ENCODE assay signal across 8 cellular contexts in the genomic region with DNA sequence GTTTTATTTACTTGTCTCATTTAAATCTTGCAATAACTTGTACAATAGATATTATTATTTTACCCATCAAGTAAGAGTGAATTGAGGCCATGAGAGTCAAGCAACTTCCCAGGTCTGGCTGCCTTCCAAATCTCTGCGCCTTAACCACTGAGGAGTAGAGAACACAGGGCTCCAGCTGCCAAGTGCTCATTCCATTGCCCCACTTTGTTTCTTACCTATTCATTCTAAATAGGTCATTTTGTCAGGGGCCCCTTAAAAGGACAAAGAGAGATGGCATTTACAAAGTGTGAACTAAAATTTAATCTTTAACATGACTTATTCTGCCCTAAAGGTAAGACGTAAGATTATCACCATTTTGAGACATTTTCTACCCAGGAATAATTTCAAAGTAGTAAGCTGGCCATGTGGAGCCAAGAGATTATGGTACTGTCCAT. TPM values are rescaled to one million over a fixed set of nuclear protein-coding genes. Genes with fewer than 3 reads are reported as not detected.
DNase-seq lines count a peak whose midpoint lies in the region; ATAC-seq and TF ChIP-seq lines count a peak whose summit lies in the region.

No MANE protein-coding gene starts in this region.

- H3K4me1 ChIP-seq in HCT116 (ENCODE audit: control insufficient read depth in 1 of 2, insufficient read depth in 2 of 2, low read length in 2 of 2): peaks cover 25 to 36% of the 10 kb centered on the region in 2 experiments
- H3K4me1 ChIP-seq in tibial artery: peaks cover 0 to 41% (median 21%) of the 10 kb centered on the region in 4 donors

- no peaks in the 10 kb centered on the region for H3K9me3 ChIP-seq in HCT116 (ENCODE audit: control insufficient read depth in 1 of 2, insufficient read depth in 1 of 2, low read depth in 1 of 2, low read length in 2 of 2)
- no peaks in the 10 kb centered on the region for H3K9me3 ChIP-seq in SU-DHL-6 (ENCODE audit: insufficient read depth, low read length)
- H3K9me3 ChIP-seq in tibial artery: no peaks in the 10 kb centered on the region

- H3K9me2 ChIP-seq in HCT116 (ENCODE audit: insufficient read depth) (no peaks in the 10 kb centered on the region), SU-DHL-6 (replicated peaks; ENCODE audit: insufficient read depth, low read length) (no peaks in the 10 kb centered on the region)

- BruUV-seq in HCT116 (replicated peaks; lab: Mats Ljungman, UMichigan): no TSS peak

- H3K27me3 Mint-ChIP-seq in memory B cell: no peaks in the 10 kb centered on the region

- H3K4me1 Mint-ChIP-seq in memory B cell: peaks cover 18% of the 10 kb centered on the region

- H3K9me3 Mint-ChIP-seq in memory B cell: no peaks in the 10 kb centered on the region

- POLR2A ChIA-PET in HCT116 (lab: Charles Lee): interaction anchor here (0.5 to 2.8 kb wide), 3 partner anchors 9 to 100 kb away, joined by 3 to 9 read pairs (median 4); no protein-coding TSS in a partner anchor

- peaks cover 19% of the 10 kb centered on the region; the same call in 1 of the 2 replicates for H3F3A ChIP-seq in SU-DHL-6 (ENCODE audit: insufficient read depth)

- no peaks in the 10 kb centered on the region for H3K27me3 ChIP-seq in HCT116 (ENCODE audit: insufficient read depth, low read length)
- no peaks in the 10 kb centered on the region for H3K27me3 ChIP-seq in SU-DHL-6 (ENCODE audit: low read length)
- H3K27me3 ChIP-seq in dorsolateral prefrontal cortex: no peaks in the 10 kb centered on the region
- no peaks in the 10 kb centered on the region for H3K27me3 ChIP-seq in tibial artery

- TF ChIP-seq RAD21 in HCT116 (IDR thresholded peaks at IDR 0.05; ENCODE audit: low read depth): no peak

- DNase-seq in C1 segment of cervical spinal cord (lab: John Stamatoyannopoulos, UW) (peak in 10 of 14 donors; percentile 8 to 53 (median 22)), HCT116 (ENCODE audit: low read depth, low spot score) (no peak), dorsolateral prefrontal cortex (peak in 8 of 10 donors; percentile 60 to 80 (median 71)), memory B cell (ENCODE audit: low spot score in 2 of 2) (no peak), tibial artery (peak; percentile 83 to 85)
- no peak for DNase-seq in NK-92 treated with Interleukin-12 subunit alpha and Interleukin-12 subunit beta, amount 100 ng/mL, for 24 hours (lab: John Stamatoyannopoulos, UW)

- RAD21 ChIA-PET in HCT116 (lab: Charles Lee; ENCODE audit: low non-redundant PET in 1 of 2, low total read pairs in 2 of 2, uncharacterized antibody in 2 of 2, unreplicated experiment in 2 of 2): no interaction called here

- no peak for TF ChIP-seq CTCF in HCT116 (IDR thresholded peaks at IDR 0.05 in 2 of 3, conservative IDR thresholded peaks at IDR 0.05 in 1 of 3; ENCODE audit: borderline replicate concordance in 1 of 3, insufficient read depth in 1 of 3, low read depth in 2 of 3, low read length in 2 of 3)
- TF ChIP-seq CTCF in SU-DHL-6 (IDR thresholded peaks at IDR 0.05; ENCODE audit: insufficient read depth, low read length, poor library complexity, severe bottlenecking): no peak
- no peak for TF ChIP-seq CTCF in dorsolateral prefrontal cortex (IDR thresholded peaks at IDR 0.05 in 54 of 56, conservative IDR thresholded peaks at IDR 0.05 in 2 of 56; ENCODE audit: low read depth in 1 of 56, partially characterized antibody in 56 of 56)
- TF ChIP-seq CTCF in tibial artery (IDR thresholded peaks at IDR 0.05): no peak

- intact Hi-C loops in HCT116 (cut with micrococcal nuclease): no loop called here
- intact Hi-C loops in dorsolateral prefrontal cortex (cut with DNase I): loop anchor here in 1 of 2 donors (10.0 kb wide), 1 partner anchor 543 kb away; the partner anchor contains the start of gene SNRPE
- intact Hi-C loops in tibial artery (cut with DNase I; ENCODE audit: low total_unique reads): no loop called here

- H3K9ac ChIP-seq in HCT116 (ENCODE audit: low read length) (no peak overlapping the region), SU-DHL-6 (ENCODE audit: low read length) (peak overlapping the region; percentile 95)

- H3K36me3 Mint-ChIP-seq in memory B cell: peaks cover 10% of the 10 kb centered on the region

- peak overlapping the region; percentile 82 for H3K27ac Mint-ChIP-seq in memory B cell

- H3K27ac ChIP-seq in HCT116 (ENCODE audit: low read depth, low read length) (no peak overlapping the region), SU-DHL-6 (ENCODE audit: low read depth, low read length) (no peak overlapping the region), dorsolateral prefrontal cortex (peak overlapping the region in 33 of 59 donors; percentile 1 to 100 (median 63)), tibial artery (peak overlapping the region; percentile 45 to 100)

- peaks cover 33% of the 10 kb centered on the region for H4K20me1 ChIP-seq in HCT116 (ENCODE audit: insufficient read depth)
- H4K20me1 ChIP-seq in SU-DHL-6 (ENCODE audit: low read depth, low read length): peaks cover 69% of the 10 kb centered on the region

- no peak overlapping the region for H2AFZ ChIP-seq in HCT116 (ENCODE audit: low read depth, low read length, poor library complexity, severe bottlenecking)
- H2AFZ ChIP-seq in SU-DHL-6 (ENCODE audit: low read depth, low read length, severe bottlenecking): no peak overlapping the region

- H3K36me3 ChIP-seq in HCT116 (ENCODE audit: control insufficient read depth in 1 of 2, insufficient read depth in 2 of 2, low read length in 2 of 2): peaks cover 36 to 40% of the 10 kb centered on the region in 2 experiments
- H3K36me3 ChIP-seq in SU-DHL-6 (ENCODE audit: low read length): peaks cover 58% of the 10 kb centered on the region
- H3K36me3 ChIP-seq in tibial artery: peaks cover 14 to 22% (median 21%) of the 10 kb centered on the region in 3 donors

- no peak for ATAC-seq in HCT116
- no peak for ATAC-seq in memory B cell (ENCODE audit: low read depth)
- no peak for ATAC-seq in GM19467 (IDR thresholded peaks at IDR 0.05; ENCODE audit: unreplicated experiment)

- CTCF ChIA-PET in HCT116 (lab: Charles Lee): interaction anchor here (2.2 kb wide), 1 partner anchor 10 kb away, joined by 22 read pairs; no protein-coding TSS in a partner anchor

- H3K79me2 ChIP-seq in HCT116 (ENCODE audit: insufficient read depth, low read length) (peaks cover 85% of the 10 kb centered on the region), SU-DHL-6 (ENCODE audit: insufficient read depth, low read length) (peaks cover 85% of the 10 kb centered on the region)

- no peak for TF ChIP-seq POLR2A in HCT116 (IDR thresholded peaks at IDR 0.05; ENCODE audit: borderline replicate concordance, extremely low read depth, insufficient read depth, insufficient read length)

- H3K4me3 Mint-ChIP-seq in memory B cell: peak overlapping the region; percentile 99

- H3K4me2 ChIP-seq in HCT116 (ENCODE audit: low read length): peak overlapping the region; percentile 82
- peak overlapping the region; percentile 88 for H3K4me2 ChIP-seq in SU-DHL-6 (ENCODE audit: low read depth, low read length, poor library complexity, severe bottlenecking)

- 0 out of 4 replicates have a peak overlapping the region, but pooled peaks have one; percentile 8 to 74 for H3K4me3 ChIP-seq in HCT116 (replicated peaks in 1 of 2; ENCODE audit: low read depth in 1 of 2, low read length in 2 of 2)
- peak overlapping the region; percentile 92 for H3K4me3 ChIP-seq in SU-DHL-6 (ENCODE audit: insufficient read depth, low read length, poor library complexity, severe bottlenecking)
- peak overlapping the region; percentile 57 to 99 (median 90) for H3K4me3 ChIP-seq in dorsolateral prefrontal cortex
- H3K4me3 ChIP-seq in tibial artery: peak overlapping the region; percentile 86 to 92

TF ChIP-seq in HCT116, 20 proteins besides CTCF, POLR2A, EP300 and RAD21 (continues in another document):
- TF ChIP-seq ELF1 (IDR thresholded peaks at IDR 0.05; ENCODE audit: borderline replicate concordance, low read depth) (no peak), REST (IDR thresholded peaks at IDR 0.05; ENCODE audit: low read depth) (no peak), FOSL1 (IDR thresholded peaks at IDR 0.05; ENCODE audit: low read depth) (no peak), POLR2AphosphoS5 (IDR thresholded peaks at IDR 0.05; ENCODE audit: low read depth, low read length) (no peak), CBX3 (IDR thresholded peaks at IDR 0.05; ENCODE audit: low read depth) (no peak), ZFX (IDR thresholded peaks at IDR 0.05) (no peak), SIN3A (IDR thresholded peaks at IDR 0.05; ENCODE audit: low read depth) (no peak), EZH2phosphoT487 (IDR thresholded peaks at IDR 0.05; ENCODE audit: borderline replicate concordance) (no peak)
- TF ChIP-seq, protein P1, sequence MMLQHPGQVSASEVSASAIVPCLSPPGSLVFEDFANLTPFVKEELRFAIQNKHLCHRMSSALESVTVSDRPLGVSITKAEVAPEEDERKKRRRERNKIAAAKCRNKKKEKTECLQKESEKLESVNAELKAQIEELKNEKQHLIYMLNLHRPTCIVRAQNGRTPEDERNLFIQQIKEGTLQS (IDR thresholded peaks at IDR 0.05): no peak

RNA-seq across cellular contexts. Expression of gene PPP1R15B, which starts 3.5 kb away (rescaled TPM):
- 69.3 TPM for total RNA-seq in HCT116 (2021; ENCODE audit: unreplicated experiment)
- 22.4 and 25.6 TPM in 2 replicates for polyA plus RNA-seq in HCT116 (2012)
- 10 to 100 TPM; 26.2 to 55.9 (median 35.6) TPM for total RNA-seq in dorsolateral prefrontal cortex

RNA-seq across cellular contexts. Expression of gene PLEKHA6, which starts 48.4 kb away (rescaled TPM):
- total RNA-seq in HCT116 (2021; ENCODE audit: unreplicated experiment) (13.1 TPM), dorsolateral prefrontal cortex (100 to 1,000 TPM in 47 of 120 experiments, 10 to 100 TPM in 73; 49.5 to 154 (median 97.2) TPM)
- polyA plus RNA-seq in HCT116 (2012): 8.6 and 9.1 TPM in 2 replicates

Comparison
In these comparisons a context has a peak if more than half of its experiments do, and no peak if none do; other contexts are left out.
1. DNase-seq: peak in C1 segment of cervical spinal cord (10 of 14), dorsolateral prefrontal cortex (8 of 10) and tibial artery (2 of 2); none in HCT116 (single experiment), memory B cell (0 of 2) and NK-92 treated with Interleukin-12 subunit alpha and Interleukin-12 subunit beta, amount 100 ng/mL, for 24 hours (single experiment).
2. H3K27ac ChIP-seq: peak in dorsolateral prefrontal cortex (33 of 59) and tibial artery (2 of 2); none in HCT116 (single experiment) and SU-DHL-6 (single experiment).
3. H3K4me3 ChIP-seq: peak in every context shown above with its lines; median percentile 92 in SU-DHL-6; 90 in dorsolateral prefrontal cortex; 89 in tibial artery; 41 in HCT116.